1 cellular context compared by ENCODE assay signal in genomic region chr19:49641688-49642487, GRCh38.
TF ChIP-seq lines count a peak whose summit lies in the region.

Gene SCAF1, plus strand, starts transcription at chr19:49642209. Its CDS starts 2,818 bp downstream, at chr19:49645027.

TF ChIP-seq in HepG2, 621 proteins besides CTCF, POLR2A, EP300 and RAD21 (continued from another document and continues in another):
- no peak for TF ChIP-seq ZNF562 (CRISPR knock-in tag; IDR thresholded peaks at IDR 0.05; ENCODE audit: borderline replicate concordance)
- peak; percentile 86; the same call in 1 of the 2 replicates for TF ChIP-seq HNF1B (CRISPR knock-in tag; IDR thresholded peaks at IDR 0.05)
- TF ChIP-seq ZNF160 (CRISPR knock-in tag; IDR thresholded peaks at IDR 0.05) = no peak
- TF ChIP-seq TMF1 (CRISPR knock-in tag; IDR thresholded peaks at IDR 0.05; ENCODE audit: low read depth) = no peak
- TF ChIP-seq ZNF761 (CRISPR knock-in tag; conservative IDR thresholded peaks at IDR 0.05) = no peak
- no peak for TF ChIP-seq ZBTB4 (CRISPR knock-in tag; IDR thresholded peaks at IDR 0.05; ENCODE audit: borderline replicate concordance)
- TF ChIP-seq TERF1 (CRISPR knock-in tag; IDR thresholded peaks at IDR 0.05) = no peak
- TF ChIP-seq HIVEP1 (CRISPR knock-in tag; IDR thresholded peaks at IDR 0.05) = 0 out of 2 replicates have a peak, but pooled peaks have one; percentile 23
- peak; percentile 57; the same call in 1 of the 2 replicates for TF ChIP-seq ZFP90 (CRISPR knock-in tag; IDR thresholded peaks at IDR 0.05; ENCODE audit: borderline replicate concordance)
- peak; percentile 84 for TF ChIP-seq YEATS2 (CRISPR knock-in tag; IDR thresholded peaks at IDR 0.05; ENCODE audit: borderline replicate concordance)
- no peak for TF ChIP-seq ZNF260 (CRISPR knock-in tag; IDR thresholded peaks at IDR 0.05; ENCODE audit: borderline replicate concordance, low read depth)
- TF ChIP-seq ZNF792 (CRISPR knock-in tag; IDR thresholded peaks at IDR 0.05) = 0 out of 2 replicates have a peak, but pooled peaks have one; percentile 42
- peak; percentile 68; the same call in 1 of the 2 replicates for TF ChIP-seq ZNF784 (CRISPR knock-in tag; IDR thresholded peaks at IDR 0.05; ENCODE audit: borderline replicate concordance)
- TF ChIP-seq ZXDC (CRISPR knock-in tag; IDR thresholded peaks at IDR 0.05) = no peak
- peak; percentile 61; the same call in 1 of the 2 replicates for TF ChIP-seq CREB3 (CRISPR knock-in tag; IDR thresholded peaks at IDR 0.05)
- TF ChIP-seq KDM6A (CRISPR knock-in tag; IDR thresholded peaks at IDR 0.05; ENCODE audit: low read depth) = no peak
- TF ChIP-seq YY1 (IDR thresholded peaks at IDR 0.05; ENCODE audit: insufficient read depth, insufficient replicate concordance, low read depth, low read length) = peak; percentile 95
- peak; percentile 35 for TF ChIP-seq UBTF (CRISPR knock-in tag; IDR thresholded peaks at IDR 0.05)
- peak; percentile 68; the same call in 1 of the 2 replicates for TF ChIP-seq FOXA3 (CRISPR knock-in tag; IDR thresholded peaks at IDR 0.05)
- TF ChIP-seq ZNF619 (CRISPR knock-in tag; IDR thresholded peaks at IDR 0.05) = peak; percentile 32; the same call in 1 of the 2 replicates
- TF ChIP-seq ZNF550 (CRISPR knock-in tag; IDR thresholded peaks at IDR 0.05; ENCODE audit: borderline replicate concordance) = no peak
- no peak for TF ChIP-seq RAD51 (IDR thresholded peaks at IDR 0.05; ENCODE audit: borderline replicate concordance)
- TF ChIP-seq POLR2AphosphoS2 (IDR thresholded peaks at IDR 0.05; ENCODE audit: low read depth, low read length) = peak; percentile 79; the same call in 1 of the 2 replicates
- TF ChIP-seq EEA1 (CRISPR knock-in tag; IDR thresholded peaks at IDR 0.05; ENCODE audit: borderline replicate concordance) = no peak
- TF ChIP-seq RARG (CRISPR knock-in tag; IDR thresholded peaks at IDR 0.05; ENCODE audit: low read depth) = no peak
- peak; percentile 75; the same call in 1 of the 2 replicates for TF ChIP-seq TAF1 (CRISPR knock-in tag; IDR thresholded peaks at IDR 0.05)
- no peak for TF ChIP-seq RORA (CRISPR knock-in tag; IDR thresholded peaks at IDR 0.05)
- no peak for TF ChIP-seq ZNF225 (CRISPR knock-in tag; IDR thresholded peaks at IDR 0.05)
- 0 out of 2 replicates have a peak, but pooled peaks have one; percentile 39 for TF ChIP-seq ZNF230 (CRISPR knock-in tag; IDR thresholded peaks at IDR 0.05)
- no peak for TF ChIP-seq GATA4 (IDR thresholded peaks at IDR 0.05; ENCODE audit: borderline replicate concordance, low read depth)
- peak; percentile 57 for TF ChIP-seq MXD1 (CRISPR knock-in tag; IDR thresholded peaks at IDR 0.05)
- no peak for TF ChIP-seq MTA1 (CRISPR knock-in tag; IDR thresholded peaks at IDR 0.05; ENCODE audit: borderline replicate concordance)
- no peak for TF ChIP-seq DNMT1 (CRISPR knock-in tag; IDR thresholded peaks at IDR 0.05)
- TF ChIP-seq TOE1 (CRISPR knock-in tag; IDR thresholded peaks at IDR 0.05) = no peak
- no peak for TF ChIP-seq DMTF1 (CRISPR knock-in tag; IDR thresholded peaks at IDR 0.05)
- TF ChIP-seq ZNF547 (CRISPR knock-in tag; IDR thresholded peaks at IDR 0.05) = no peak; the same call in 1 of the 2 replicates
- peak in 1 of 2 experiments; percentile 72; a peak in 2 of 4 replicates for TF ChIP-seq ATF4 (CRISPR knock-in tag; IDR thresholded peaks at IDR 0.05)
- TF ChIP-seq NKX3-1 (CRISPR knock-in tag; IDR thresholded peaks at IDR 0.05) = no peak
- TF ChIP-seq ZNF207 (IDR thresholded peaks at IDR 0.05; ENCODE audit: borderline replicate concordance) = no peak
- TF ChIP-seq ZNF101 (CRISPR knock-in tag; IDR thresholded peaks at IDR 0.05; ENCODE audit: borderline replicate concordance, low read depth) = no peak
- TF ChIP-seq RNF219 (CRISPR knock-in tag; IDR thresholded peaks at IDR 0.05) = no peak
- peak; percentile 72; the same call in 1 of the 2 replicates for TF ChIP-seq KMT2B (CRISPR knock-in tag; IDR thresholded peaks at IDR 0.05)
- peak; percentile 62; the same call in 1 of the 2 replicates for TF ChIP-seq ZNF33B (CRISPR knock-in tag; IDR thresholded peaks at IDR 0.05)
